Comparison of ENCODE assay signal across 21 cellular contexts in the genomic region with DNA sequence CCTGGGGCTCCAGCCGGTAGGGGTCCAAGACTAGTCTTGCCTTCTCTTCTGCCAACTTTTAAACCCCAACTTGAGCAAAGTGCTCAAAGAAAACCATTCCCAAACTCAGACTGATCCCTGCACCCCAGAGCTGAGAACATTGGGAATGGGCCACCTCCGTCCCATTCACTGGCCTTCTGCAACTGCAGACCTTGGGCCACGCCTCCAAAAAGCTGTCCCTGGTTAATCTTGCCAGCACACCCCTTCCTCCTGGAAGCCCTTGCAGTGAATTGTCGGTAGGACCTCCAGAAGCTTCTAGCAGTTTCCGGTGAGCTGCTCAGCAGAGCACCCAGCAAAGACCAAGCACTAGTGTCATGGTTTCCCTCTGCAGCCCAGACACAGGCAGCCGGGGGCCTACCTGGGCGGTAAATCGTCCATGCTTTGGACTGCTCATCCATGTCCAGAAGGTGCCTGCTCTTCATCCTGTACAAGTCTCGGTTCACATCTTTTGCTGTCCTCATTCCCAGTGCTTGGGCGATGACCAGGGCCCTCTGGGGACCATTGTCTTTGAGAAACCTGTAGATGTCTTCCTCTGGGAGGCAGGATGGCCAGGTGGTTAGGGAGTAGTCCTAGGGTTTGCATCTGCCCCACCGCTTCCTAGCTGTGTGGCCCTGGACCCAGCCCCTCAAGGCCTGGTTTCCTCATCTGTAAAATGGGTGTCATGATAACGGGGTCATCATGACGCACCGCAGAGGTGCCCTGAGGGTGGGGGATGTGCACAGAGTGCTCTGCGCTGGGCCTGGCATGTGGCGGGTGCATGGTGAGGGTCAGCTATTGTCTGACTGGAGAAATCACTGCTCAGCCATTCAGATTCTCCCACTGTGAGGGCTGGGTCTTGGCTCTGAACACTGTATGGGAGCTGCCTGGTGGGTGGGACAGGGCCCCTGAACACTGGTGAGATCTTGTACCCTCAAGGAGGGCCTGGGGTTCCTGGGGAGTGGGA. TPM values are rescaled to one million over a fixed set of nuclear protein-coding genes. Genes with fewer than 3 reads are reported as not detected.
DNase-seq lines count a peak whose midpoint lies in the region; FAIRE-seq and TF ChIP-seq lines count a peak whose summit lies in the region.
"Had no signal": no experiment of that assay in that cellular context is flagged by ENCODE, and none has a peak within 500 bp of the region (broad histone marks: within the 10 kb centered on the region; RNA-seq: fewer than 3 reads in every experiment).

No MANE protein-coding gene starts in this region.

- TF ChIP-seq EP300 in H1 (IDR thresholded peaks at IDR 0.05; ENCODE audit: borderline replicate concordance in 1 of 2, low read depth in 2 of 2, low read length in 2 of 2) = no peak

- H3K9ac ChIP-seq in H1 (replicated peaks in 1 of 4; ENCODE audit: extremely low read depth in 1 of 4, low read depth in 3 of 4, low read length in 3 of 4) = no peak overlapping the region
- H3K9ac ChIP-seq: GM23248 had no signal

- H2AFZ ChIP-seq in H1 (ENCODE audit: low read length) = no peak overlapping the region
- H2AFZ ChIP-seq: GM23248 had no signal

- no peak overlapping the region for H3K4me3 ChIP-seq in H1 (ENCODE audit: extremely low read depth in 1 of 4, insufficient read depth in 2 of 4, low read depth in 3 of 4, low read length in 4 of 4)
- H3K4me3 ChIP-seq: GM12878, GM23248 had no signal

- no peak overlapping the region for H3K56ac ChIP-seq in H1 (replicated peaks; ENCODE audit: insufficient read length, low read depth, low read length)

- no peak overlapping the region for H4K5ac ChIP-seq in H1 (ENCODE audit: insufficient read length, low read depth, low read length)

- no peak overlapping the region for H2BK12ac ChIP-seq in H1 (ENCODE audit: low read depth, low read length)

- H3K14ac ChIP-seq in H1 (ENCODE audit: insufficient read length) = no peak overlapping the region

- TF ChIP-seq RAD21 in H1 (IDR thresholded peaks at IDR 0.05 in 1 of 2, conservative IDR thresholded peaks at IDR 0.05 in 1 of 2; ENCODE audit: low read depth in 2 of 2, low read length in 2 of 2) = no peak

- intact Hi-C loops in posterior vena cava (cut with DNase I) = no loop called here

- TF ChIP-seq CTCF in GM10248 (IDR thresholded peaks at IDR 0.05; ENCODE audit: control extremely low read depth, extremely low read depth, low read depth, missing control alignments) = no peak
- TF ChIP-seq CTCF in H1 (IDR thresholded peaks at IDR 0.05; ENCODE audit: control extremely low read depth in 1 of 3, insufficient read depth in 1 of 3, low read depth in 1 of 3, low read length in 3 of 3) = no peak

- H3K4me1 ChIP-seq in H1 (replicated peaks in 1 of 4; ENCODE audit: control insufficient read depth in 3 of 4, insufficient read depth in 4 of 4, low read length in 3 of 4) = no peaks in the 10 kb centered on the region
- H3K4me1 ChIP-seq: BE2C had no signal

- TF ChIP-seq POLR2A in H1 (IDR thresholded peaks at IDR 0.05; ENCODE audit: control extremely low read depth in 1 of 2, low read depth in 2 of 2, low read length in 2 of 2) = no peak

- H3K79me1 ChIP-seq in H1 (ENCODE audit: low read depth, low read length) = no peaks in the 10 kb centered on the region

- H3K4me2 ChIP-seq in H1 (ENCODE audit: insufficient read depth in 1 of 2, low read depth in 2 of 2, low read length in 2 of 2) = no peak overlapping the region

- H2AK5ac ChIP-seq in H1 (ENCODE audit: low read depth, low read length) = no peak overlapping the region

- H3K9me3 ChIP-seq in H1 (ENCODE audit: insufficient read depth in 2 of 2, low read depth in 1 of 2, low read length in 1 of 2) = no peaks in the 10 kb centered on the region
- H3K9me3 ChIP-seq: BE2C had no signal

- H4K8ac ChIP-seq in H1 (ENCODE audit: extremely low read depth, insufficient read depth, low read length) = peak overlapping the region; percentile 28; the same call in 1 of the 2 replicates

- H3K27ac ChIP-seq in H1 (ENCODE audit: low read depth, low read length) = no peak overlapping the region
- H3K27ac ChIP-seq: GM23248, RWPE1 had no signal

- DNase-seq in activated gamma-delta T cell treated with Interleukin-2 at 50 U/mL for 16 hours (peak; percentile 1), activated gamma-delta T cell (lab: John Stamatoyannopoulos, UW) (no peak), GM10248 (ENCODE audit: extremely low spot score) (peak; percentile 3), H1 (ENCODE audit: low read depth in 1 of 2, low spot score in 2 of 2) (peak in 1 of 2 experiments; percentile 26), posterior vena cava (ENCODE audit: low spot score) (peak; percentile 38), MV-4-11 (lab: John Stamatoyannopoulos, UW) (no peak), SHP77 treated with DMSO at 0.1 percent for 48 hours (lab: John Stamatoyannopoulos, UW) (no peak), DMS79 treated with DMSO at 0.1 percent for 48 hours (lab: John Stamatoyannopoulos, UW) (no peak)
- DNase-seq: 8988T, BE2C, DND-41, GM23248, KG1, NCI-H1436 treated with DMSO at 0.1 percent for 48 hours, NCI-H2029 treated with DMSO at 0.1 percent for 48 hours, NCI-H2171 treated with DMSO at 0.1 percent for 48 hours, NCI-H748 treated with DMSO at 0.1 percent for 48 hours had no signal

- H3K79me2 ChIP-seq in H1 (ENCODE audit: control insufficient read depth in 1 of 2, insufficient read depth in 2 of 2, low read length in 2 of 2) = no peaks in the 10 kb centered on the region

- H2BK15ac ChIP-seq in H1 (ENCODE audit: low read length) = no peak overlapping the region

- no peaks in the 10 kb centered on the region for H3K36me3 ChIP-seq in H1 (ENCODE audit: control insufficient read depth in 2 of 4, insufficient read depth in 4 of 4, low read length in 3 of 4)
- H3K36me3 ChIP-seq: BE2C had no signal

- POLR2A ChIA-PET in GM10248 (lab: Yijun Ruan, JAX) (no interaction called here), H1 (lab: Charles Lee; ENCODE audit: partially characterized antibody) (no interaction called here)

- no peak overlapping the region for H2BK20ac ChIP-seq in H1 (ENCODE audit: low read length)

- H3K18ac ChIP-seq in H1 (ENCODE audit: extremely low read depth, low read length) = no peak overlapping the region

- FAIRE-seq in H1 (lab: Jason Lieb, UNC) = no peak
- FAIRE-seq: G401.6, GM12878 had no signal

- no peak overlapping the region for H3K4ac ChIP-seq in H1 (replicated peaks; ENCODE audit: insufficient read length, low read depth, low read length)

- CTCF ChIA-PET in GM10248 (lab: Yijun Ruan, JAX) = interaction anchor here (0.8 to 1.3 kb wide), 5 partner anchors 13 to 595 kb away, joined by 3 to 4 read pairs (median 3); no protein-coding TSS in a partner anchor
- CTCF ChIA-PET in H1 (lab: Charles Lee; ENCODE audit: partially characterized antibody) = interaction anchor here (0.6 to 2.1 kb wide), 8 partner anchors 8 to 594 kb away, joined by 3 to 6 read pairs (median 4); no protein-coding TSS in a partner anchor

- no peaks in the 10 kb centered on the region for H3K23me2 ChIP-seq in H1 (ENCODE audit: low read depth, low read length)

- H4K20me1 ChIP-seq in H1 (replicated peaks in 1 of 2; ENCODE audit: control insufficient read depth in 1 of 2, insufficient read depth in 2 of 2, low read length in 2 of 2) = no peaks in the 10 kb centered on the region

- no peak overlapping the region for H4K91ac ChIP-seq in H1 (replicated peaks; ENCODE audit: insufficient read length, low read length)

- no peaks in the 10 kb centered on the region for H3K27me3 ChIP-seq in H1 (replicated peaks in 1 of 4; ENCODE audit: control insufficient read depth in 3 of 4, extremely low read depth in 1 of 4, insufficient read depth in 3 of 4, low read length in 3 of 4)
- H3K27me3 ChIP-seq: BE2C had no signal

- H3K23ac ChIP-seq in H1 (ENCODE audit: insufficient read length) = no peak overlapping the region

- 90% methylated on average over 16 of the region's 16 CpGs; no CpG with 5 or more reads in 1 of the 2 experiments for WGBS in H1 (ENCODE audit: extremely low coverage in 1 of 2, insufficient coverage in 1 of 2, insufficient read length in 1 of 2, insufficient replicate concordance in 2 of 2, low coverage in 1 of 2, low lambda C conversion rate in 2 of 2, missing lambda C conversion rate in 1 of 2), 2 experiments

- H2BK120ac ChIP-seq in H1 (replicated peaks; ENCODE audit: low read depth, low read length) = no peak overlapping the region

- H2BK5ac ChIP-seq in H1 (ENCODE audit: low read depth, low read length) = no peak overlapping the region

TF ChIP-seq in H1, 55 proteins besides CTCF, POLR2A, EP300 and RAD21:
- no peak for TF ChIP-seq PHF8 (conservative IDR thresholded peaks at IDR 0.05; ENCODE audit: low read depth, low read length)

RNA-seq across cellular contexts. Expression of gene ZBP1, which starts 5.4 kb away (rescaled TPM):
- not detected in 2 replicates for total RNA-seq in H1 (2021; fragmentation: NEBNext Ultra II Directional; extraction: Animal tissue kit (Norgen Biotek cat#: 25700))
- polyA plus RNA-seq in H1 (2011; rRNA removed) = not detected in 2 replicates
- polyA plus RNA-seq in H1 (2011; cell fraction: cytosol; rRNA removed) = not detected
- not detected for polyA plus RNA-seq in H1 (2011; cell fraction: nucleus; rRNA removed)
- polyA plus RNA-seq in H1 (2012, experiment 1 of 2) = not detected in 4 replicates
- polyA plus RNA-seq in H1 (2012, experiment 2 of 2) = not detected
- polyA plus RNA-seq in H1 (2013, experiment 1 of 2) = not detected
- polyA plus RNA-seq in H1 (2013, experiment 2 of 2) = not detected
- polyA minus RNA-seq in H1 (2011; rRNA and poly(A)+ RNA removed) = not detected in 2 replicates
- not detected for polyA minus RNA-seq in H1 (2011; cell fraction: cytosol; rRNA and poly(A)+ RNA removed)
- polyA minus RNA-seq in H1 (2011; cell fraction: nucleus; rRNA and poly(A)+ RNA removed) = not detected
- total RNA-seq in posterior vena cava = under 1 TPM; 0.24 to 0.37 TPM
- total RNA-seq: GM23248, NCI-H460 had no signal
- polyA plus RNA-seq: GM23248 had no signal

RNA-seq across cellular contexts. Expression of gene PCK1, which starts 53.9 kb away (rescaled TPM):
- not detected in 2 replicates for total RNA-seq in H1 (2021; fragmentation: NEBNext Ultra II Directional; extraction: Animal tissue kit (Norgen Biotek cat#: 25700))
- polyA plus RNA-seq in H1 (2011; rRNA removed) = not detected in 2 replicates
- polyA plus RNA-seq in H1 (2011; cell fraction: cytosol; rRNA removed) = 0.05 TPM
- polyA plus RNA-seq in H1 (2011; cell fraction: nucleus; rRNA removed) = 0.09 TPM
- not detected in 4 replicates for polyA plus RNA-seq in H1 (2012, experiment 1 of 2)
- polyA plus RNA-seq in H1 (2012, experiment 2 of 2) = not detected
- polyA plus RNA-seq in H1 (2013, experiment 1 of 2) = not detected
- polyA plus RNA-seq in H1 (2013, experiment 2 of 2) = not detected
- polyA minus RNA-seq in H1 (2011; rRNA and poly(A)+ RNA removed) = not detected in 2 replicates
- not detected for polyA minus RNA-seq in H1 (2011; cell fraction: cytosol; rRNA and poly(A)+ RNA removed)
- not detected for polyA minus RNA-seq in H1 (2011; cell fraction: nucleus; rRNA and poly(A)+ RNA removed)
- total RNA-seq in posterior vena cava = under 1 TPM; 0.57 to 0.93 TPM
- total RNA-seq: GM23248 had no signal
- polyA plus RNA-seq: GM23248 had no signal

Comparison
In these comparisons a context has a peak if more than half of its experiments do, and no peak if none do; other contexts are left out.
1. DNase-seq: peak in activated gamma-delta T cell treated with Interleukin-2 at 50 U/mL for 16 hours (single experiment), GM10248 (single experiment) and posterior vena cava (single experiment); none in activated gamma-delta T cell (single experiment), MV-4-11 (single experiment), SHP77 treated with DMSO at 0.1 percent for 48 hours (single experiment) and DMS79 treated with DMSO at 0.1 percent for 48 hours (single experiment).